Comparison of ENCODE assay signal across 8 cellular contexts in the genomic region with DNA sequence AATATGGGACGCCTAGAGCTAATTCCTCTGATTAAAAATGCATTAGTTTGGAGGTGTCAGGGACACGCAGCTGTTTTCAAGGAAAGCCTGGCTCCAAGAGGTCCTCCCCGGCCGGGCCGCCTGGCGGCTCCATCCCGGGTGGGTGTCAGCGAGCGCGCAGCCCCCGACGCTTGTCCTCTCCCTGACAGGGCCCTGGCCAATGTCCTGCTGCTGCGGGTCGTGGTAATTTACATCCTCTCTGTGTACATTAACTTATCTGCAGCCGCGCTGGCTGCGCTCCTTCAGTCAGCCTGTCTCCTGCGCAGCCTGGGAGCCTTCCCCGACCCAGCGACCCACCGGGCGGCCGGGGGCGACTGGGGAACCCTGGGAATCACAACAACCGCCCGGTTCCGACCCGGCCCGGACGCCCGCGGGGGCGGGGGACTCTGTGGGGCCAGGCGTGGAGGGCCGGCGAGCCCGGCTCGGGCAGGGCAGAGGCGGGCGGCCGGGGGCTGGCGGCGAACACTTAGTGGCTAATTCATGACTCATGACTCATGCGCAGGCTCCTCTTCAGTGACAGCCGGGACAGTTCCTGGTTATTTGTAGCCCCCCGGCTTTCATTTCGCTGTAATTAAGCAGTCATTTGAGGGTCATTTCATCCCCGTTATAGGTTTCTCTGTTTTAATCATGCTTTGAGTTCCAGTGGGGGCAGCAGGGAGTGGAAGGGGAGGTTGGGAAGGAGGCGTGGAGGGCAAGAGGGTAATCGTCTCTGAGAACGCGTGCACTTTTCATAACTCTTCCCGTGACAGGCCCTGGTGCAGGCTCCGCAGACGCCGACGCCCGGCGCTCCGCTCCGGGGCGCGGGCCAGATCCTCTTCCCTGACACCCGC.
DNase-seq lines count a peak whose midpoint lies in the region; ATAC-seq and TF ChIP-seq lines count a peak whose summit lies in the region.

No MANE protein-coding gene starts in this region.

- TF ChIP-seq CTCF in ascending aorta (IDR thresholded peaks at IDR 0.05), result peak; percentile 13 to 30 (median 27)

- WGBS in iPS DF 6.9 (ENCODE audit: insufficient coverage, insufficient read length), result no CpG with 5 or more reads among the region's 64 CpGs

- ATAC-seq in sciatic nerve (peak; percentile 79), HG03565 (IDR thresholded peaks at IDR 0.05; ENCODE audit: unreplicated experiment) (no peak)

- H3K4me1 ChIP-seq in ascending aorta, result peaks cover 0 to 28% of the 10 kb centered on the region in 2 donors
- H3K4me1 ChIP-seq in iPS DF 6.9 (ENCODE audit: control insufficient read depth, insufficient read depth, low read length), result peaks cover 3% of the 10 kb centered on the region; the same call in 1 of the 2 replicates

- no peaks in the 10 kb centered on the region for H3K9me3 ChIP-seq in ascending aorta
- no peaks in the 10 kb centered on the region for H3K9me3 ChIP-seq in iPS DF 6.9 (ENCODE audit: control insufficient read depth, insufficient read depth, low read length)

- peak; percentile 70 for DNase-seq in D341Med (ENCODE audit: low spot score)
- peak; percentile 74 for DNase-seq in NCI-H146 (lab: John Stamatoyannopoulos, UW)
- DNase-seq in ascending aorta (ENCODE audit: low spot score in 2 of 2), result peak in 1 of 2 donors; percentile 86
- DNase-seq in iPS DF 6.9 (ENCODE audit: low read depth, low spot score), result no peak
- peak; percentile 70 for DNase-seq in sciatic nerve (ENCODE audit: low spot score)
- DNase-seq in NCI-H128 (lab: John Stamatoyannopoulos, UW; ENCODE audit: unreplicated experiment), result no peak
- no peak for DNase-seq in activated CD4-positive, alpha-beta T cell treated with anti-CD3 and anti-CD28 coated beads, Interleukin-2, amount 50 U/mL, for 4 hours

- intact Hi-C loops in ascending aorta (cut with DNase I), result loop anchor here (1.0 to 10.0 kb wide), 5 partner anchors 67 to 645 kb away; no protein-coding TSS in a partner anchor
- intact Hi-C loops in sciatic nerve (cut with DNase I), result no loop called here

- H3K27me3 ChIP-seq in ascending aorta (no peaks in the 10 kb centered on the region), iPS DF 6.9 (ENCODE audit: control insufficient read depth, insufficient read depth, low read length) (peaks cover 12% of the 10 kb centered on the region)

- no peaks in the 10 kb centered on the region for H3K36me3 ChIP-seq in ascending aorta
- no peaks in the 10 kb centered on the region for H3K36me3 ChIP-seq in iPS DF 6.9 (ENCODE audit: control insufficient read depth, insufficient read depth, low read length)

- H3K27ac ChIP-seq in ascending aorta, result peak overlapping the region; percentile 92 to 99
- H3K27ac ChIP-seq in iPS DF 6.9 (ENCODE audit: low read length), result no peak overlapping the region

- H3K4me3 ChIP-seq in ascending aorta (peak overlapping the region; percentile 82), iPS DF 6.9 (ENCODE audit: low read length) (peak overlapping the region; percentile 56; the same call in 1 of the 2 replicates)

Comparison
In these comparisons a context has a peak if more than half of its experiments do, and no peak if none do; other contexts are left out.
1. DNase-seq: peak in D341Med (single experiment), NCI-H146 (single experiment) and sciatic nerve (single experiment); none in iPS DF 6.9 (single experiment), NCI-H128 (single experiment) and activated CD4-positive, alpha-beta T cell treated with anti-CD3 and anti-CD28 coated beads, Interleukin-2, amount 50 U/mL, for 4 hours (0 of 2).